ENCODE assay signal across 7 cellular contexts in the genomic region with DNA sequence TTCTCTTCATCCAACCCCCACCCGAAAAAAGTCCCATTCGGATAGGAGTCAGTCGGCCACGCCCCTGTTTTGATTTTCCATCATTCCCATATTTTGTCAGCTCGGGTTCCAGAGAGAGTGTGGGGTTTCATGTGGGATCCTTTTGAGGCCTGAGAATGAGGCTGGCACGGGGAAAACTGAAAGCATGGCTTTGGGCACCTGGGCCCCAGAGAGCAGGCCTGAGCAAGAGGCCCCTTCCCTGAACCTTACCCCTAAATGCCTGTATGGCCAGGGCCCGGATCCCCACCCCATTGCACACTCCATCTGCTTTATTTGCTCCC. TPM values are rescaled to one million over a fixed set of nuclear protein-coding genes. Genes with fewer than 3 reads are reported as not detected.
DNase-seq lines count a peak whose midpoint lies in the region; ATAC-seq and TF ChIP-seq lines count a peak whose summit lies in the region.
"Had no signal": no experiment of that assay in that cellular context is flagged by ENCODE, and none has a peak within 500 bp of the region (broad histone marks: within the 10 kb centered on the region; RNA-seq: fewer than 3 reads in every experiment).

No MANE protein-coding gene starts in this region.

- H3K27ac ChIP-seq in CD8-positive, alpha-beta T cell (ENCODE audit: low read depth, low read length): no peak overlapping the region
- H3K27ac ChIP-seq in mucosa of rectum (ENCODE audit: low read depth in 2 of 2, low read length in 2 of 2): peak overlapping the region; percentile 75 to 83

- DNase-seq in CD8-positive, alpha-beta T cell: no peak
- no peak for DNase-seq in activated CD4-positive, alpha-beta memory T cell treated with anti-CD3 and anti-CD28 coated beads, Interleukin-2, amount 10 ng/mL, durations not matched to agents 7 days and 5 days
- DNase-seq in NAMALWA (ENCODE audit: low spot score) (no peak), glomerular visceral epithelial cell (ENCODE audit: extremely low spot score) (no peak), posterior vena cava (ENCODE audit: low spot score) (no peak)

- H3K27me3 Mint-ChIP-seq in CD8-positive, alpha-beta T cell (ENCODE audit: low read depth): peaks cover 78% of the 10 kb centered on the region
- H3K27me3 Mint-ChIP-seq in activated CD4-positive, alpha-beta memory T cell treated with anti-CD3 and anti-CD28 coated beads, Interleukin-2, amount 10 ng/mL, durations not matched to agents 7 days and 5 days: peaks cover 73% of the 10 kb centered on the region

- intact Hi-C loops in CD8-positive, alpha-beta T cell (cut with DNase I, micrococcal nuclease): no loop called here
- intact Hi-C loops in posterior vena cava (cut with DNase I): no loop called here

- no peak for ATAC-seq in CD8-positive, alpha-beta T cell

- peaks cover 45% of the 10 kb centered on the region for H3K4me1 Mint-ChIP-seq in CD8-positive, alpha-beta T cell (ENCODE audit: low read depth)
- H3K4me1 Mint-ChIP-seq in activated CD4-positive, alpha-beta memory T cell treated with anti-CD3 and anti-CD28 coated beads, Interleukin-2, amount 10 ng/mL, durations not matched to agents 7 days and 5 days: peaks cover 71% of the 10 kb centered on the region

- CTCF ChIA-PET in CD8-positive, alpha-beta T cell (lab: Charles Lee): interaction anchor here (0.8 to 2.7 kb wide), 8 partner anchors 12 to 296 kb away, joined by 3 to 20 read pairs (median 4); no protein-coding TSS in a partner anchor
- CTCF ChIA-PET in activated CD4-positive, alpha-beta memory T cell treated with anti-CD3 and anti-CD28 coated beads, Interleukin-2, amount 10 ng/mL, durations not matched to agents 7 days and 5 days (lab: Charles Lee): interaction anchor here (1.0 to 2.4 kb wide), 3 partner anchors 10 to 503 kb away, joined by 3 to 14 read pairs (median 6); a partner anchor contains a TSS

- H3K4me1 ChIP-seq in CD8-positive, alpha-beta T cell (ENCODE audit: insufficient read depth, low read length): peaks cover 36% of the 10 kb centered on the region
- peaks cover 42 to 57% of the 10 kb centered on the region in 2 donors for H3K4me1 ChIP-seq in mucosa of rectum (ENCODE audit: control insufficient read depth in 2 of 2, insufficient read depth in 2 of 2, low read length in 2 of 2)

- peak overlapping the region in 1 of 2 donors; percentile 27 for H3K9ac ChIP-seq in mucosa of rectum (ENCODE audit: low read depth in 1 of 2, low read length in 2 of 2)

- TF ChIP-seq CTCF in CD8-positive, alpha-beta T cell (IDR thresholded peaks at IDR 0.05): no peak

- no peaks in the 10 kb centered on the region for H3K9me3 Mint-ChIP-seq in CD8-positive, alpha-beta T cell
- H3K9me3 Mint-ChIP-seq in activated CD4-positive, alpha-beta memory T cell treated with anti-CD3 and anti-CD28 coated beads, Interleukin-2, amount 10 ng/mL, durations not matched to agents 7 days and 5 days: no peaks in the 10 kb centered on the region

- H3K4me3 Mint-ChIP-seq in CD8-positive, alpha-beta T cell: peak overlapping the region; percentile 70
- H3K4me3 Mint-ChIP-seq in activated CD4-positive, alpha-beta memory T cell treated with anti-CD3 and anti-CD28 coated beads, Interleukin-2, amount 10 ng/mL, durations not matched to agents 7 days and 5 days: peak overlapping the region; percentile 65

- H3K36me3 Mint-ChIP-seq in CD8-positive, alpha-beta T cell: peaks cover 2% of the 10 kb centered on the region
- H3K36me3 Mint-ChIP-seq in activated CD4-positive, alpha-beta memory T cell treated with anti-CD3 and anti-CD28 coated beads, Interleukin-2, amount 10 ng/mL, durations not matched to agents 7 days and 5 days (ENCODE audit: low read depth): peaks cover 3% of the 10 kb centered on the region

- H3K27ac Mint-ChIP-seq in CD8-positive, alpha-beta T cell: no peak overlapping the region
- no peak overlapping the region for H3K27ac Mint-ChIP-seq in activated CD4-positive, alpha-beta memory T cell treated with anti-CD3 and anti-CD28 coated beads, Interleukin-2, amount 10 ng/mL, durations not matched to agents 7 days and 5 days

- POLR2A ChIA-PET in CD8-positive, alpha-beta T cell (lab: Charles Lee): interaction anchor here (1.0 kb wide), 1 partner anchor 320 kb away, joined by 3 read pairs; no protein-coding TSS in a partner anchor
- POLR2A ChIA-PET in activated CD4-positive, alpha-beta memory T cell treated with anti-CD3 and anti-CD28 coated beads, Interleukin-2, amount 10 ng/mL, durations not matched to agents 7 days and 5 days (lab: Charles Lee): interaction anchor here (0.5 to 1.1 kb wide), 6 partner anchors 11 to 251 kb away, joined by 3 to 6 read pairs (median 3); a partner anchor contains a TSS

- no peak overlapping the region for H3K4me3 ChIP-seq in CD8-positive, alpha-beta T cell (ENCODE audit: low read depth, low read length)
- H3K4me3 ChIP-seq in mucosa of rectum (ENCODE audit: low read length in 2 of 2): peak overlapping the region; percentile 55 to 69

- H3K27me3 ChIP-seq in CD8-positive, alpha-beta T cell (ENCODE audit: insufficient read depth, low read length): peaks cover 62% of the 10 kb centered on the region
- peaks cover 2 to 4% of the 10 kb centered on the region in 2 donors for H3K27me3 ChIP-seq in mucosa of rectum (ENCODE audit: control insufficient read depth in 2 of 2, insufficient read depth in 2 of 2, low read length in 2 of 2)

- H3K36me3 ChIP-seq in CD8-positive, alpha-beta T cell (ENCODE audit: insufficient read depth, low read length): no peaks in the 10 kb centered on the region
- H3K36me3 ChIP-seq in mucosa of rectum (ENCODE audit: control insufficient read depth in 2 of 2, insufficient read depth in 2 of 2, low read length in 2 of 2): peaks cover 0 to 3% of the 10 kb centered on the region in 2 donors

- no peaks in the 10 kb centered on the region for H3K9me3 ChIP-seq in CD8-positive, alpha-beta T cell (ENCODE audit: low read length)
- no peaks in the 10 kb centered on the region for H3K9me3 ChIP-seq in mucosa of rectum (ENCODE audit: control insufficient read depth in 2 of 2, low read length in 2 of 2)

RNA-seq across cellular contexts. Expression of a gene that starts 4.6 kb away (rescaled TPM):
- total RNA-seq in CD8-positive, alpha-beta T cell: under 1 TPM; 0.57 to 0.64 TPM
- 1 to 10 TPM; 6.2 to 7.0 TPM for total RNA-seq in activated CD4-positive, alpha-beta memory T cell treated with anti-CD3 and anti-CD28 coated beads, Interleukin-2, amount 10 ng/mL, durations not matched to agents 7 days and 5 days
- total RNA-seq in posterior vena cava: 1 to 10 TPM; 5.0 to 6.9 TPM

RNA-seq across cellular contexts. Expression of a gene that starts 7.3 kb away (rescaled TPM):
- total RNA-seq in CD8-positive, alpha-beta T cell: 1 to 10 TPM; 2.3 to 3.2 TPM
- 10 to 100 TPM; 10.8 to 12.1 TPM for total RNA-seq in activated CD4-positive, alpha-beta memory T cell treated with anti-CD3 and anti-CD28 coated beads, Interleukin-2, amount 10 ng/mL, durations not matched to agents 7 days and 5 days
- total RNA-seq in posterior vena cava: 10 to 100 TPM; 16.0 to 23.6 TPM

RNA-seq across cellular contexts. Expression of a gene that starts 10.9 kb away (rescaled TPM):
- total RNA-seq in CD8-positive, alpha-beta T cell: not detected
- under 1 TPM in 1 of 2 experiments, not detected in 1; 0.20 TPM for total RNA-seq in activated CD4-positive, alpha-beta memory T cell treated with anti-CD3 and anti-CD28 coated beads, Interleukin-2, amount 10 ng/mL, durations not matched to agents 7 days and 5 days
- 1 to 10 TPM; 1.1 to 2.8 TPM for total RNA-seq in posterior vena cava
- total RNA-seq: SK-MEL-5 had no signal

RNA-seq across cellular contexts. Expression of a gene that starts 22.1 kb away (rescaled TPM):
- total RNA-seq in CD8-positive, alpha-beta T cell: under 1 TPM in 1 of 2 experiments, not detected in 1; 0.19 TPM
- total RNA-seq in activated CD4-positive, alpha-beta memory T cell treated with anti-CD3 and anti-CD28 coated beads, Interleukin-2, amount 10 ng/mL, durations not matched to agents 7 days and 5 days: under 1 TPM; 0.60 to 0.68 TPM
- total RNA-seq in posterior vena cava: 1 to 10 TPM; 3.9 to 6.7 TPM

RNA-seq across cellular contexts. Expression of a gene that starts 28.1 kb away (rescaled TPM):
- total RNA-seq in CD8-positive, alpha-beta T cell: under 1 TPM in 1 of 2 experiments, not detected in 1; 0.22 TPM
- 1 to 10 TPM; 1.6 to 1.7 TPM for total RNA-seq in activated CD4-positive, alpha-beta memory T cell treated with anti-CD3 and anti-CD28 coated beads, Interleukin-2, amount 10 ng/mL, durations not matched to agents 7 days and 5 days
- 10 to 100 TPM in 1 of 2 donors, 1 to 10 TPM in 1; 8.0 to 11.1 TPM for total RNA-seq in posterior vena cava
